15 cellular contexts compared by ENCODE assay signal in genomic region chr1:50214764-50215163, GRCh38.
"Had no signal": no experiment of that assay in that cellular context is flagged by ENCODE, and none has a peak within 500 bp of the region (broad histone marks: within the 10 kb centered on the region; RNA-seq: fewer than 3 reads in every experiment).

No MANE protein-coding gene starts in this region.

- DNase-seq: activated naive CD4-positive, alpha-beta T cell treated with Interleukin-2 at 50 U/mL for 16 hours; activated naive CD8-positive, alpha-beta T cell treated with anti-CD3 and anti-CD28 coated beads, Interleukin-2, amount 10 ng/mL, durations not matched to agents 7 days and 5 days; activated T-cell treated with anti-CD3 and anti-CD28 coated beads, Interleukin-2, amount 50 U/mL, for 48 hours; amniotic stem cell; colonic mucosa; dorsolateral prefrontal cortex; effector memory CD8-positive, alpha-beta T cell; foreskin melanocyte; hippocampal formation; ovary; stimulated activated CD4-positive, alpha-beta T cell treated with anti-CD3 and anti-CD28 coated beads, Interleukin-4, amount 100 ng/mL, for 4 hours; T-helper 9 cell; tibial artery had no signal

- ATAC-seq: effector memory CD8-positive, alpha-beta T cell; esophagus mucosa; natural killer cell treated with Interleukin-12 subunit alpha and Interleukin-12 subunit beta and Interleukin-15 and Interleukin-18, amount 100 ng/mL, for 72 hours had no signal
